In genomic region chr2:177710889-177711288, GRCh38 we compare ENCODE assay signal across 18 cellular contexts.
DNase-seq lines count a peak whose midpoint lies in the region; ATAC-seq and TF ChIP-seq lines count a peak whose summit lies in the region.
"Had no signal": no experiment of that assay in that cellular context is flagged by ENCODE, and none has a peak within 500 bp of the region (broad histone marks: within the 10 kb centered on the region; RNA-seq: fewer than 3 reads in every experiment).

No MANE protein-coding gene starts in this region.

- no peak overlapping the region for H3K9ac ChIP-seq in endodermal cell (ENCODE audit: extremely low read depth, low read length, poor library complexity, severe bottlenecking)
- H3K9ac ChIP-seq: BLaER1 treated with 17β-estradiol and CSF1 and Interleukin-3, amounts not matched to agents 10 nM and 100 nM had no signal

- peak; percentile 3 for DNase-seq in OCI-M1 (lab: John Stamatoyannopoulos, UW)
- no peak for DNase-seq in endodermal cell
- DNase-seq in activated T-cell treated with anti-CD3 and anti-CD28 coated beads for 4 hours: no peak
- DNase-seq in mucosa of gallbladder (ENCODE audit: low spot score): no peak
- DNase-seq: AML-193; Caco-2; Calu3; CD4-positive, alpha-beta T cell; CD8-positive, alpha-beta T cell; DMS79 treated with DMSO at 0.1 percent for 48 hours; GF-D8 had no signal

- peaks cover 13% of the 10 kb centered on the region for H3K27me3 Mint-ChIP-seq in endodermal cell (ENCODE audit: insufficient read depth)
- H3K27me3 Mint-ChIP-seq: B cell had no signal

- H3K27me3 ChIP-seq in endodermal cell (ENCODE audit: control insufficient read depth, insufficient read depth, low read length, poor library complexity, severe bottlenecking) (peaks cover 25% of the 10 kb centered on the region), neuron (ENCODE audit: insufficient read depth, low read length) (no peaks in the 10 kb centered on the region)
- H3K27me3 ChIP-seq: BLaER1 treated with 17β-estradiol and CSF1 and Interleukin-3, amounts not matched to agents 10 nM and 100 nM had no signal

- no peak for ATAC-seq in HG03378 (IDR thresholded peaks at IDR 0.05; ENCODE audit: unreplicated experiment)
- ATAC-seq: A549; CD8-positive, alpha-beta T cell had no signal

- no peaks in the 10 kb centered on the region for H3K36me3 ChIP-seq in endodermal cell (ENCODE audit: control insufficient read depth, insufficient read depth, low read length)
- H3K36me3 ChIP-seq in neuron (ENCODE audit: insufficient read depth, low read length): no peaks in the 10 kb centered on the region
- H3K36me3 ChIP-seq: BLaER1 treated with 17β-estradiol and CSF1 and Interleukin-3, amounts not matched to agents 10 nM and 100 nM had no signal

- TF ChIP-seq CTCF in endodermal cell (conservative IDR thresholded peaks at IDR 0.05): no peak

- no peak overlapping the region for H3K27ac Mint-ChIP-seq in endodermal cell
- H3K27ac Mint-ChIP-seq: B cell; CD4-positive, alpha-beta T cell; CD8-positive, alpha-beta T cell had no signal

- WGBS in endodermal cell (ENCODE audit: insufficient coverage in 1 of 2, insufficient read length in 1 of 2), 2 experiments: 88 to 90% methylated on average over 1 to 2 of the region's 2 CpGs

- no peaks in the 10 kb centered on the region for H3K9me3 ChIP-seq in endodermal cell (ENCODE audit: control insufficient read depth, low read length)
- no peaks in the 10 kb centered on the region for H3K9me3 ChIP-seq in neuron (ENCODE audit: low read length)
- H3K9me3 ChIP-seq: A549; BLaER1 treated with 17β-estradiol and CSF1 and Interleukin-3, amounts not matched to agents 10 nM and 100 nM; Caco-2 had no signal

- H3K4me1 ChIP-seq in endodermal cell (ENCODE audit: control insufficient read depth, insufficient read depth, low read length) (no peaks in the 10 kb centered on the region), neuron (ENCODE audit: insufficient read depth, low read length) (peaks cover 11% of the 10 kb centered on the region)
- H3K4me1 ChIP-seq: A549, Caco-2 had no signal

- H3K27ac ChIP-seq in endodermal cell (ENCODE audit: low read depth, low read length): peak overlapping the region; percentile 58
- H3K27ac ChIP-seq: 22Rv1; A549; BLaER1 treated with 17β-estradiol and CSF1 and Interleukin-3, amounts not matched to agents 10 nM and 100 nM; C4-2B had no signal

- H3K4me3 ChIP-seq in endodermal cell (ENCODE audit: low read length) (no peak overlapping the region), neuron (ENCODE audit: low read length) (no peak overlapping the region)
- H3K4me3 ChIP-seq: A549; BLaER1 treated with 17β-estradiol and CSF1 and Interleukin-3, amounts not matched to agents 10 nM and 100 nM had no signal

- H3K36me3 Mint-ChIP-seq in endodermal cell (ENCODE audit: low read depth): no peaks in the 10 kb centered on the region
- H3K36me3 Mint-ChIP-seq: CD8-positive, alpha-beta T cell had no signal

- no peak overlapping the region for H3K4me3 Mint-ChIP-seq in endodermal cell
- H3K4me3 Mint-ChIP-seq: B cell; CD4-positive, alpha-beta T cell; CD8-positive, alpha-beta T cell had no signal

- peak overlapping the region; percentile 0 for H2AFZ ChIP-seq in neuron (ENCODE audit: low read depth, low read length)

- no peaks in the 10 kb centered on the region for H3K9me3 Mint-ChIP-seq in endodermal cell
- H3K9me3 Mint-ChIP-seq: CD4-positive, alpha-beta T cell; CD8-positive, alpha-beta T cell had no signal

- no peaks in the 10 kb centered on the region for H3K4me1 Mint-ChIP-seq in endodermal cell
- H3K4me1 Mint-ChIP-seq: B cell had no signal
